ENCODE assay signal across 16 cellular contexts in the genomic region with DNA sequence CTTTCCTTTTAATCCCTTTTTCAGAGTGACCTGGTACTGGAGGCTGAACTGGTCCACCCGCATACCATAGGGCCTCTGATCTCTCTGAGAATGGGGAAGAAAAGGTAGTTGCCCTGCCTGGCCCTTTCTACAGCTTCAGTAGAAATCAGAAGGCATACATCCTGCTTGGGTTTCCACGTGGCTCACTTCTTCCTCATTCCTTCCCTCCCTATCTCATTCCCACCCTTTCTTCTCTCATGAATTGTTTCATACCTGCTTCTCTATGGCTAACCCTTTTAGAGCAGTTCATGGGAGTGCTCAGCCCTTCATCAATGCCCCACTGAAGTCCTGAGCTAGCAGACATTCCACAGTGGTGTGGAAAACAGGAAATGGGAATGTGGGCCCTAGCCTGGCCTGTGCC. TPM values are rescaled to one million over a fixed set of nuclear protein-coding genes. Genes with fewer than 3 reads are reported as not detected.
DNase-seq lines count a peak whose midpoint lies in the region; ATAC-seq and TF ChIP-seq lines count a peak whose summit lies in the region.
"Had no signal": no experiment of that assay in that cellular context is flagged by ENCODE, and none has a peak within 500 bp of the region (broad histone marks: within the 10 kb centered on the region; RNA-seq: fewer than 3 reads in every experiment).

No MANE protein-coding gene starts in this region.

- no peaks in the 10 kb centered on the region for H4K20me1 ChIP-seq in PC-9 (ENCODE audit: insufficient read depth)

- H3K27ac Mint-ChIP-seq in neural crest cell (ENCODE audit: unreplicated experiment): peak overlapping the region; percentile 70

- POLR2A ChIA-PET in PC-9 (lab: Charles Lee; ENCODE audit: unreplicated experiment): interaction anchor here (0.5 to 1.2 kb wide), 6 partner anchors 10 to 323 kb away, joined by 3 to 9 read pairs (median 5); no protein-coding TSS in a partner anchor

- ATAC-seq in esophagus mucosa (peak; percentile 49), HG02610 (IDR thresholded peaks at IDR 0.05; ENCODE audit: unreplicated experiment) (no peak), GM19467 (IDR thresholded peaks at IDR 0.05; ENCODE audit: unreplicated experiment) (no peak)

- no TSS peak for BruUV-seq in PC-9 (replicated peaks; lab: Mats Ljungman, UMichigan)

- CTCF ChIA-PET in PC-9 (lab: Charles Lee): no interaction called here

- peaks cover 73% of the 10 kb centered on the region for H3F3A ChIP-seq in PC-9 (ENCODE audit: insufficient read depth, low read depth)

- peaks cover 67% of the 10 kb centered on the region for H3K4me1 ChIP-seq in PC-9 (replicated peaks; ENCODE audit: insufficient read depth)

- H3K27me3 ChIP-seq in PC-9 (ENCODE audit: insufficient read depth, low read depth): no peaks in the 10 kb centered on the region
- H3K27me3 ChIP-seq: suprapubic skin had no signal

- peaks cover 4% of the 10 kb centered on the region; the same call in 1 of the 2 replicates for H3K9me3 ChIP-seq in PC-9 (ENCODE audit: insufficient read depth, low read depth)
- H3K9me3 ChIP-seq: prostate gland, suprapubic skin had no signal

- TF ChIP-seq CTCF in PC-9 (conservative IDR thresholded peaks at IDR 0.05) (no peak), neural crest cell (conservative IDR thresholded peaks at IDR 0.05) (no peak)

- peaks cover 3% of the 10 kb centered on the region for H3K36me3 Mint-ChIP-seq in neural crest cell (ENCODE audit: low read depth)

- H3K4me3 Mint-ChIP-seq in neural crest cell: no peak overlapping the region

- H3K27me3 Mint-ChIP-seq in neural crest cell (ENCODE audit: low read depth): no peaks in the 10 kb centered on the region

- H3K9me3 Mint-ChIP-seq in neural crest cell: no peaks in the 10 kb centered on the region

- peak overlapping the region; percentile 22; the same call in 1 of the 2 replicates for H3K4me2 ChIP-seq in PC-9

- H3K79me2 ChIP-seq in PC-9 (ENCODE audit: low read depth): peaks cover 13% of the 10 kb centered on the region

- H3K4me1 Mint-ChIP-seq in neural crest cell: peaks cover 50% of the 10 kb centered on the region

- no peaks in the 10 kb centered on the region for H3K9me2 ChIP-seq in PC-9 (ENCODE audit: insufficient read depth)

- intact Hi-C loops in PC-9 (cut with micrococcal nuclease; ENCODE audit: unreplicated experiment): loop anchor here (5.0 to 10.0 kb wide), 4 partner anchors 42 to 632 kb away; a partner anchor contains a TSS

- no peak overlapping the region for H2AFZ ChIP-seq in PC-9

- peak overlapping the region; percentile 98 for H3K27ac ChIP-seq in PC-9
- H3K27ac ChIP-seq: prostate gland, SK-N-MC, suprapubic skin, VCaP had no signal

- no peak overlapping the region for H3K4me3 ChIP-seq in PC-9
- H3K4me3 ChIP-seq: prostate gland, SK-N-MC, suprapubic skin had no signal

- peaks cover 10% of the 10 kb centered on the region; the same call in 1 of the 2 replicates for H3K36me3 ChIP-seq in PC-9 (ENCODE audit: low read depth)
- H3K36me3 ChIP-seq: prostate gland, suprapubic skin had no signal

- DNase-seq in EL (peak; percentile 43), PC-9 (peak; percentile 83 to 91), neural crest cell (ENCODE audit: low read depth, low spot score) (no peak), amniotic stem cell (lab: John Stamatoyannopoulos, UW) (no peak), cerebellar nuclear complex (lab: John Stamatoyannopoulos, UW) (no peak)
- DNase-seq: DMS153; MM.1S; NCI-H2171; stimulated activated CD4-positive, alpha-beta T cell treated with anti-CD3 and anti-CD28 coated beads, Interleukin-15, amount 100 ng/mL, for 24 hours had no signal

RNA-seq across cellular contexts. Expression of a gene that starts 28.9 kb away (rescaled TPM):
- total RNA-seq in PC-9 (2021): 213 and 243 TPM in 2 replicates
- 145 TPM for total RNA-seq in esophagus mucosa
- total RNA-seq in neural crest cell: 31.8 and 34.8 TPM in 2 replicates

RNA-seq across cellular contexts. Expression of a gene that starts 35.7 kb away (rescaled TPM):
- total RNA-seq in PC-9 (2021): 16.2 and 19.9 TPM in 2 replicates
- 8.0 TPM for total RNA-seq in esophagus mucosa
- 0.55 and 0.82 TPM in 2 replicates for total RNA-seq in neural crest cell

RNA-seq across cellular contexts. Expression of a gene that starts 44.4 kb away (rescaled TPM):
- total RNA-seq in PC-9 (2021) (65.9 and 66.1 TPM in 2 replicates), esophagus mucosa (10.6 TPM), neural crest cell (128 and 130 TPM in 2 replicates)

Comparison
In these comparisons a context has a peak if more than half of its experiments do, and no peak if none do; other contexts are left out.
1. DNase-seq: peak in EL (single experiment) and PC-9 (2 of 2); none in neural crest cell (single experiment), amniotic stem cell (single experiment) and cerebellar nuclear complex (0 of 2).